ENCODE assay signal across 18 cellular contexts in genomic region chr10:12344375-12345110, GRCh38.
"Had no signal": no experiment of that assay in that cellular context is flagged by ENCODE, and none has a peak within 500 bp of the region (broad histone marks: within the 10 kb centered on the region; RNA-seq: fewer than 3 reads in every experiment).

No MANE protein-coding gene starts in this region.

- H3K27ac ChIP-seq: body of pancreas, parathyroid adenoma, skin epidermis, tibial nerve, vagina had no signal

- H3K4me3 ChIP-seq: body of pancreas, lung, skin epidermis, tibial nerve, vagina had no signal

- H3K27ac Mint-ChIP-seq: activated CD8-positive, alpha-beta T cell treated with anti-CD3 and anti-CD28 coated beads, Interleukin-2, amount 10 ng/mL, durations not matched to agents 7 days and 5 days; activated naive CD4-positive, alpha-beta T cell treated with anti-CD3 and anti-CD28 coated beads, Interleukin-2, amount 50 U/mL, for 72 hours; activated T-cell treated with anti-CD3 and anti-CD28 coated beads, Interleukin-2, amount 50 U/mL, for 72 hours; mesothelial cell of epicardium had no signal

- H3K9ac ChIP-seq: parathyroid adenoma had no signal

- H3K9me3 ChIP-seq: body of pancreas, vagina had no signal

- H3K27me3 ChIP-seq: body of pancreas, tibial nerve, vagina had no signal

- H3K9me3 Mint-ChIP-seq: activated naive CD4-positive, alpha-beta T cell treated with anti-CD3 and anti-CD28 coated beads, Interleukin-2, amount 50 U/mL, for 72 hours; activated T-cell treated with anti-CD3 and anti-CD28 coated beads, Interleukin-2, amount 50 U/mL, for 72 hours had no signal

- H3K4me3 Mint-ChIP-seq: activated CD8-positive, alpha-beta T cell treated with anti-CD3 and anti-CD28 coated beads, Interleukin-2, amount 10 ng/mL, durations not matched to agents 7 days and 5 days; activated T-cell treated with anti-CD3 and anti-CD28 coated beads, Interleukin-2, amount 50 U/mL, for 72 hours; mesothelial cell of epicardium had no signal

- DNase-seq: activated CD4-positive, alpha-beta T cell treated with anti-CD3 and anti-CD28 coated beads for 4 hours; activated CD8-positive, alpha-beta memory T cell treated with anti-CD3 and anti-CD28 coated beads, Interleukin-2, amount 50 U/mL, for 48 hours; activated CD8-positive, alpha-beta T cell treated with anti-CD3 and anti-CD28 coated beads, Interleukin-2, amount 10 ng/mL, durations not matched to agents 7 days and 5 days; activated gamma-delta T cell; activated T-cell treated with anti-CD3 and anti-CD28 coated beads, Interleukin-2, amount 50 U/mL, for 72 hours; amniotic stem cell; caudate nucleus; retina; stimulated activated CD4-positive, alpha-beta T cell treated with anti-CD3 and anti-CD28 coated beads, Interleukin-4, amount 100 ng/mL, for 24 hours; stimulated activated naive CD4-positive, alpha-beta T cell treated with Interleukin-2 at 50 U/mL for 16 hours had no signal

- H3K36me3 Mint-ChIP-seq: activated naive CD4-positive, alpha-beta T cell treated with anti-CD3 and anti-CD28 coated beads, Interleukin-2, amount 50 U/mL, for 72 hours; mesothelial cell of epicardium had no signal

- ATAC-seq: activated CD8-positive, alpha-beta T cell treated with anti-CD3 and anti-CD28 coated beads, Interleukin-2, amount 10 ng/mL, durations not matched to agents 7 days and 5 days; activated naive CD4-positive, alpha-beta T cell treated with anti-CD3 and anti-CD28 coated beads, Interleukin-2, amount 50 U/mL, for 72 hours; activated T-cell treated with anti-CD3 and anti-CD28 coated beads, Interleukin-2, amount 50 U/mL, for 72 hours; body of pancreas had no signal

- H3K4me1 ChIP-seq: parathyroid adenoma had no signal

- H2AFZ ChIP-seq: parathyroid adenoma had no signal

- H3K36me3 ChIP-seq: tibial nerve, vagina had no signal
